Comparison of ENCODE assay signal across 10 cellular contexts in genomic region chr17:59826741-59827453, GRCh38.
DNase-seq lines count a peak whose midpoint lies in the region; ATAC-seq and TF ChIP-seq lines count a peak whose summit lies in the region.
"Had no signal": no experiment of that assay in that cellular context is flagged by ENCODE, and none has a peak within 500 bp of the region (broad histone marks: within the 10 kb centered on the region; RNA-seq: fewer than 3 reads in every experiment).

No MANE protein-coding gene starts in this region.

- H3K9me3 ChIP-seq in PC-9 (ENCODE audit: insufficient read depth, low read depth) = no peaks in the 10 kb centered on the region
- H3K9me3 ChIP-seq in skeletal muscle tissue (ENCODE audit: control insufficient read depth in 3 of 3, low read length in 3 of 3) = no peaks in the 10 kb centered on the region
- no peaks in the 10 kb centered on the region for H3K9me3 ChIP-seq in ovary
- H3K9me3 ChIP-seq: left ventricle myocardium inferior, SJSA1 had no signal

- CTCF ChIA-PET in PC-9 (lab: Charles Lee) = no interaction called here

- 84 to 89% (median 88%) methylated on average over 4 of the region's 4 CpGs for WGBS in ovary, 3 donors

- H3K4me2 ChIP-seq in PC-9 = peak overlapping the region; percentile 84

- H2AFZ ChIP-seq in PC-9 = no peak overlapping the region

- TF ChIP-seq CTCF in GM06990 (IDR thresholded peaks at IDR 0.05; ENCODE audit: insufficient read depth, low read length, poor library complexity, severe bottlenecking) (no peak), PC-9 (conservative IDR thresholded peaks at IDR 0.05) (no peak), nephron progenitor cell (IDR thresholded peaks at IDR 0.05) (no peak), ovary (IDR thresholded peaks at IDR 0.05) (no peak)

- H3K27ac Mint-ChIP-seq in dendritic cell treated with granulocyte-macrophage colony-stimulating factor and Interleukin-4, amounts not matched to agents 40 ng/mL and 50 ng/mL, for 4 days = peak overlapping the region; percentile 81
- no peak overlapping the region for H3K27ac Mint-ChIP-seq in nephron progenitor cell

- BruUV-seq in PC-9 (replicated peaks; lab: Mats Ljungman, UMichigan) = no TSS peak

- no peaks in the 10 kb centered on the region for H3K9me2 ChIP-seq in PC-9 (ENCODE audit: insufficient read depth)

- H3F3A ChIP-seq in PC-9 (ENCODE audit: insufficient read depth, low read depth) = peaks cover 57% of the 10 kb centered on the region

- H3K27ac ChIP-seq in PC-9 (peak overlapping the region; percentile 99), skeletal muscle tissue (ENCODE audit: low read depth, low read length) (peak overlapping the region; percentile 79), ovary (no peak overlapping the region)

- no peaks in the 10 kb centered on the region for H3K36me3 ChIP-seq in GM06990 (ENCODE audit: control insufficient read depth, insufficient read depth, low read length)
- peaks cover 5% of the 10 kb centered on the region; the same call in 1 of the 2 replicates for H3K36me3 ChIP-seq in PC-9 (ENCODE audit: low read depth)
- H3K36me3 ChIP-seq in skeletal muscle tissue (ENCODE audit: control insufficient read depth in 3 of 3, insufficient read depth in 3 of 3, low read length in 3 of 3) = no peaks in the 10 kb centered on the region
- no peaks in the 10 kb centered on the region for H3K36me3 ChIP-seq in ovary

- peaks cover 47% of the 10 kb centered on the region for H3K4me1 Mint-ChIP-seq in dendritic cell treated with granulocyte-macrophage colony-stimulating factor and Interleukin-4, amounts not matched to agents 40 ng/mL and 50 ng/mL, for 4 days (ENCODE audit: low read depth)
- H3K4me1 Mint-ChIP-seq in nephron progenitor cell = peaks cover 11% of the 10 kb centered on the region

- H3K9me3 Mint-ChIP-seq in dendritic cell treated with granulocyte-macrophage colony-stimulating factor and Interleukin-4, amounts not matched to agents 40 ng/mL and 50 ng/mL, for 4 days = no peaks in the 10 kb centered on the region
- no peaks in the 10 kb centered on the region for H3K9me3 Mint-ChIP-seq in nephron progenitor cell

- TF ChIP-seq POLR2A in ovary (IDR thresholded peaks at IDR 0.05) = no peak

- DNase-seq in GM06990 (ENCODE audit: extremely low read depth, insufficient read length) = no peak
- DNase-seq in PC-9 = no peak
- no peak for DNase-seq in SK-N-DZ (ENCODE audit: low spot score)
- DNase-seq in nephron progenitor cell = no peak
- DNase-seq in ovary = no peak
- DNase-seq: left ventricle myocardium inferior had no signal

- peaks cover 48% of the 10 kb centered on the region for H3K79me2 ChIP-seq in PC-9 (ENCODE audit: low read depth)

- no peak for ATAC-seq in HG02678 (IDR thresholded peaks at IDR 0.05; ENCODE audit: unreplicated experiment)

- H3K27me3 Mint-ChIP-seq in dendritic cell treated with granulocyte-macrophage colony-stimulating factor and Interleukin-4, amounts not matched to agents 40 ng/mL and 50 ng/mL, for 4 days = no peaks in the 10 kb centered on the region
- H3K27me3 Mint-ChIP-seq in nephron progenitor cell (ENCODE audit: low read depth, poor library complexity) = no peaks in the 10 kb centered on the region

- TF ChIP-seq EP300 in ovary (IDR thresholded peaks at IDR 0.05) = no peak

- intact Hi-C loops in PC-9 (cut with micrococcal nuclease; ENCODE audit: unreplicated experiment) = no loop called here
- intact Hi-C loops in dendritic cell treated with granulocyte-macrophage colony-stimulating factor and Interleukin-4, amounts not matched to agents 40 ng/mL and 50 ng/mL, for 4 days (cut with micrococcal nuclease) = no loop called here
- intact Hi-C loops in ovary (cut with DNase I) = no loop called here

- peaks cover 42% of the 10 kb centered on the region for H3K36me3 Mint-ChIP-seq in dendritic cell treated with granulocyte-macrophage colony-stimulating factor and Interleukin-4, amounts not matched to agents 40 ng/mL and 50 ng/mL, for 4 days (ENCODE audit: low read depth)
- peaks cover 18% of the 10 kb centered on the region for H3K36me3 Mint-ChIP-seq in nephron progenitor cell (ENCODE audit: low read depth)

- H3K27me3 ChIP-seq in GM06990 (replicated peaks; ENCODE audit: control insufficient read depth, insufficient read depth, low read length) = no peaks in the 10 kb centered on the region
- H3K27me3 ChIP-seq in PC-9 (ENCODE audit: insufficient read depth, low read depth) = no peaks in the 10 kb centered on the region
- no peaks in the 10 kb centered on the region for H3K27me3 ChIP-seq in skeletal muscle tissue (ENCODE audit: control insufficient read depth in 3 of 3, insufficient read depth in 3 of 3, low read length in 3 of 3)
- no peaks in the 10 kb centered on the region for H3K27me3 ChIP-seq in ovary
- H3K27me3 ChIP-seq: SJSA1 had no signal

- no peak overlapping the region for H3K4me3 Mint-ChIP-seq in dendritic cell treated with granulocyte-macrophage colony-stimulating factor and Interleukin-4, amounts not matched to agents 40 ng/mL and 50 ng/mL, for 4 days
- no peak overlapping the region for H3K4me3 Mint-ChIP-seq in nephron progenitor cell

- H3K4me3 ChIP-seq in GM06990 (replicated peaks; ENCODE audit: low read depth, low read length) (peak overlapping the region; percentile 11; the same call in 1 of the 2 replicates), PC-9 (peak overlapping the region; percentile 50; the same call in 1 of the 2 replicates), skeletal muscle tissue (ENCODE audit: low read length in 3 of 3) (no peak overlapping the region), ovary (no peak overlapping the region)
- H3K4me3 ChIP-seq: left ventricle myocardium inferior, SJSA1 had no signal

- no peaks in the 10 kb centered on the region for H4K20me1 ChIP-seq in PC-9 (ENCODE audit: insufficient read depth)

- H3K4me1 ChIP-seq in PC-9 (replicated peaks; ENCODE audit: insufficient read depth) = peaks cover 65% of the 10 kb centered on the region
- peaks cover 12 to 32% (median 24%) of the 10 kb centered on the region in 3 donors for H3K4me1 ChIP-seq in skeletal muscle tissue (ENCODE audit: control insufficient read depth in 3 of 3, insufficient read depth in 3 of 3, low read length in 3 of 3)
- H3K4me1 ChIP-seq in ovary (ENCODE audit: insufficient read depth) = peaks cover 13% of the 10 kb centered on the region

- no peak overlapping the region for H3K9ac ChIP-seq in skeletal muscle tissue (ENCODE audit: low read depth in 1 of 3, low read length in 3 of 3)

- POLR2A ChIA-PET in PC-9 (lab: Charles Lee; ENCODE audit: unreplicated experiment) = interaction anchor here (0.7 to 1.4 kb wide), 2 partner anchors 11 to 237 kb away, joined by 4 to 35 read pairs; no protein-coding TSS in a partner anchor

Comparison
In these comparisons a context has a peak if more than half of its experiments do, and no peak if none do; other contexts are left out.
1. H3K4me3 ChIP-seq: peak in GM06990 (single experiment) and PC-9 (single experiment); none in skeletal muscle tissue (0 of 3) and ovary (single experiment).
2. H3K27ac ChIP-seq: peak in PC-9 (single experiment) and skeletal muscle tissue (single experiment); none in ovary (0 of 2).